Comparison of ENCODE assay signal across 19 cellular contexts in genomic region chr4:5982156-5982973, GRCh38. TPM values are rescaled to one million over a fixed set of nuclear protein-coding genes. Genes with fewer than 3 reads are reported as not detected.
DNase-seq lines count a peak whose midpoint lies in the region; ATAC-seq, FAIRE-seq and TF ChIP-seq lines count a peak whose summit lies in the region.
"Had no signal": no experiment of that assay in that cellular context is flagged by ENCODE, and none has a peak within 500 bp of the region (broad histone marks: within the 10 kb centered on the region; RNA-seq: fewer than 3 reads in every experiment).

No MANE protein-coding gene starts in this region.

- H3K36me3 Mint-ChIP-seq in neural crest cell (ENCODE audit: low read depth) (no peaks in the 10 kb centered on the region), osteocyte (ENCODE audit: unreplicated experiment) (no peaks in the 10 kb centered on the region)

- H3K27ac Mint-ChIP-seq in neural crest cell (ENCODE audit: unreplicated experiment) (peak overlapping the region; percentile 65), osteocyte (ENCODE audit: unreplicated experiment) (no peak overlapping the region)

- no peak for ATAC-seq in HG03520 (IDR thresholded peaks at IDR 0.05; ENCODE audit: unreplicated experiment)
- no peak for ATAC-seq in HG02840 (IDR thresholded peaks at IDR 0.05; ENCODE audit: low FRiP score, unreplicated experiment)

- H3K4me3 ChIP-seq in bronchial epithelial cell (ENCODE audit: low read depth, low read length) = no peak overlapping the region
- H3K4me3 ChIP-seq: MG63, PC-9 had no signal

- H3K4me1 Mint-ChIP-seq in neural crest cell (no peaks in the 10 kb centered on the region), osteocyte (ENCODE audit: unreplicated experiment) (no peaks in the 10 kb centered on the region)

- H3K27me3 Mint-ChIP-seq in neural crest cell (ENCODE audit: low read depth) = peaks cover 35% of the 10 kb centered on the region
- H3K27me3 Mint-ChIP-seq in osteocyte (ENCODE audit: unreplicated experiment) = peaks cover 25% of the 10 kb centered on the region

- H3K36me3 ChIP-seq in bronchial epithelial cell (ENCODE audit: control insufficient read depth, insufficient read depth, low read length) = no peaks in the 10 kb centered on the region
- H3K36me3 ChIP-seq: MG63 had no signal

- FAIRE-seq in bronchial epithelial cell (lab: Jason Lieb, UNC) = peak; percentile 47
- FAIRE-seq: A204.1, H54 had no signal

- no peaks in the 10 kb centered on the region for H3K27me3 ChIP-seq in bronchial epithelial cell (ENCODE audit: control insufficient read depth, insufficient read depth, low read length)

- peak; percentile 57 for DNase-seq in activated effector memory CD4-positive, alpha-beta T cell treated with anti-CD3 and anti-CD28 coated beads, Interleukin-2, amount 50 U/mL, for 16 hours
- DNase-seq in activated effector memory CD4-positive, alpha-beta T cell treated with Interleukin-2 at 50 U/mL for 16 hours = no peak
- DNase-seq in bronchial epithelial cell (ENCODE audit: low read depth) = no peak
- DNase-seq in neural crest cell (ENCODE audit: low read depth, low spot score) = no peak
- DNase-seq in osteocyte (ENCODE audit: extremely low spot score, unreplicated experiment) = no peak
- no peak for DNase-seq in SHP77 (lab: John Stamatoyannopoulos, UW)
- DNase-seq: C1 segment of cervical spinal cord, DMS 273 treated with DMSO at 0.1 percent for 48 hours, MG63, NCI-H1092, NCI-H2081 treated with DMSO at 0.1 percent for 48 hours, NCI-H510A, NCI-H82, PC-9 had no signal

- peaks cover 6% of the 10 kb centered on the region for H3K9me3 Mint-ChIP-seq in neural crest cell
- H3K9me3 Mint-ChIP-seq in osteocyte (ENCODE audit: unreplicated experiment) = peaks cover 17% of the 10 kb centered on the region

- TF ChIP-seq CTCF in bronchial epithelial cell (IDR thresholded peaks at IDR 0.05; ENCODE audit: insufficient read depth, low read length, severe bottlenecking) = no peak
- no peak for TF ChIP-seq CTCF in neural crest cell (conservative IDR thresholded peaks at IDR 0.05)
- TF ChIP-seq CTCF in osteocyte (IDR thresholded peaks at IDR 0.05) = no peak

- H3K4me3 Mint-ChIP-seq in neural crest cell = no peak overlapping the region
- no peak overlapping the region for H3K4me3 Mint-ChIP-seq in osteocyte (ENCODE audit: unreplicated experiment)

RNA-seq across cellular contexts. Expression of gene C4orf50, which starts 35.9 kb away (rescaled TPM):
- total RNA-seq in bronchial epithelial cell (not detected in 2 replicates), neural crest cell (0.02 TPM in 2 replicates), osteocyte (not detected in 2 replicates)
- total RNA-seq: HT-29, PC-9 had no signal
